In genomic region chr19:37468961-37469777, GRCh38 we compare ENCODE assay signal across 8 cellular contexts. TPM values are rescaled to one million over a fixed set of nuclear protein-coding genes. Genes with fewer than 3 reads are reported as not detected.
DNase-seq lines count a peak whose midpoint lies in the region; ATAC-seq and TF ChIP-seq lines count a peak whose summit lies in the region.

TSS of gene ZNF570 (plus strand) at chr19:37469356. CDS start at chr19:37470355, 999 bp downstream.

- peaks cover 38% of the 10 kb centered on the region for H3K4me1 Mint-ChIP-seq in activated naive CD4-positive, alpha-beta T cell treated with anti-CD3 and anti-CD28 coated beads, Interleukin-2, amount 50 U/mL, for 24 hours

- H3K27ac Mint-ChIP-seq in activated naive CD4-positive, alpha-beta T cell treated with anti-CD3 and anti-CD28 coated beads, Interleukin-2, amount 50 U/mL, for 24 hours, result peak within 1 kb of the TSS; percentile 97

- ATAC-seq in GM21717 (IDR thresholded peaks at IDR 0.05; ENCODE audit: unreplicated experiment) (peak; percentile 43), omental fat pad (ENCODE audit: low FRiP score) (peak; percentile 88)

- no peak for TF ChIP-seq CTCF in omental fat pad (IDR thresholded peaks at IDR 0.05)

- peaks cover 15% of the 10 kb centered on the region for H3K9me3 Mint-ChIP-seq in activated naive CD4-positive, alpha-beta T cell treated with anti-CD3 and anti-CD28 coated beads, Interleukin-2, amount 50 U/mL, for 24 hours

- peak within 1 kb of the TSS; percentile 91 for H3K27ac ChIP-seq in temporal lobe (ENCODE audit: low read depth, low read length)

- DNase-seq in DMS153 treated with DMSO at 0.1 percent for 48 hours (lab: John Stamatoyannopoulos, UW; ENCODE audit: unreplicated experiment) (peak; percentile 42), M059J (ENCODE audit: low read depth) (peak; percentile 87), SK-N-DZ (ENCODE audit: low spot score) (peak; percentile 85), glomerular visceral epithelial cell (ENCODE audit: extremely low spot score) (peak; percentile 6), omental fat pad (ENCODE audit: low spot score) (peak; percentile 59)

- peak within 1 kb of the TSS; percentile 98 for H3K4me3 Mint-ChIP-seq in activated naive CD4-positive, alpha-beta T cell treated with anti-CD3 and anti-CD28 coated beads, Interleukin-2, amount 50 U/mL, for 24 hours

- peaks cover 29% of the 10 kb centered on the region for H3K36me3 Mint-ChIP-seq in activated naive CD4-positive, alpha-beta T cell treated with anti-CD3 and anti-CD28 coated beads, Interleukin-2, amount 50 U/mL, for 24 hours

- H3K27me3 Mint-ChIP-seq in activated naive CD4-positive, alpha-beta T cell treated with anti-CD3 and anti-CD28 coated beads, Interleukin-2, amount 50 U/mL, for 24 hours, result no peaks in the 10 kb centered on the region

RNA-seq across cellular contexts. Expression of gene ZNF570, which starts in this region (rescaled TPM):
- total RNA-seq in M059J (2014; rRNA removed; shearing (Covaris generic)), result 3.9 and 6.6 TPM in 2 replicates
- 6.1 and 8.2 TPM in 2 replicates for polyA plus RNA-seq in SK-N-DZ (2014; cell fraction: cytosol; rRNA removed)
- 6.4 and 12.2 TPM in 2 replicates for polyA plus RNA-seq in SK-N-DZ (2014; cell fraction: nucleus; rRNA removed)
- total RNA-seq in omental fat pad, result 10 to 100 TPM in 1 of 4 donors, 1 to 10 TPM in 3; 5.3 to 11.2 (median 8.8) TPM
- total RNA-seq in temporal lobe, result 20.9 TPM

Comparison
In these comparisons a context has a peak if more than half of its experiments do, and no peak if none do; other contexts are left out.
1. Peak in every context shown above with its lines: DNase-seq, ATAC-seq and H3K27ac ChIP-seq.
2. DNase-seq: peak in every context shown above with its lines; median percentile 87 in M059J; 85 in SK-N-DZ; 59 in omental fat pad; 42 in DMS153 treated with DMSO at 0.1 percent for 48 hours; 6 in glomerular visceral epithelial cell.